Comparison of ENCODE assay signal across 1 cellular context in genomic region chrX:125444659-125445058, GRCh38.
TF ChIP-seq lines count a peak whose summit lies in the region.

No MANE protein-coding gene starts in this region.

TF ChIP-seq in K562, 482 proteins besides CTCF, POLR2A, EP300 and RAD21 (continued from another document):
- no peak for TF ChIP-seq CUX1 (CRISPR knock-in tag; IDR thresholded peaks at IDR 0.05)
- peak; percentile 13 to 47; a peak in 1 of 4 replicates for TF ChIP-seq TRIM24 (IDR thresholded peaks at IDR 0.05)
- no peak for TF ChIP-seq MED1 (CRISPR knock-in tag; IDR thresholded peaks at IDR 0.05; ENCODE audit: borderline replicate concordance)
- no peak for TF ChIP-seq WHSC1 (IDR thresholded peaks at IDR 0.05; ENCODE audit: low read length)
- no peak for TF ChIP-seq FOSL1 (tag; conservative IDR thresholded peaks at IDR 0.05)
- TF ChIP-seq ILF3 (IDR thresholded peaks at IDR 0.05; ENCODE audit: borderline replicate concordance) = no peak
- no peak for TF ChIP-seq ZZZ3 (IDR thresholded peaks at IDR 0.05)
- TF ChIP-seq TFAP4 (CRISPR knock-in tag; IDR thresholded peaks at IDR 0.05; ENCODE audit: borderline replicate concordance) = no peak
- peak; percentile 47 for TF ChIP-seq RFX1 (IDR thresholded peaks at IDR 0.05)
- TF ChIP-seq MITF (IDR thresholded peaks at IDR 0.05) = no peak
- TF ChIP-seq NCOR1 (IDR thresholded peaks at IDR 0.05) = no peak
- TF ChIP-seq KHSRP (IDR thresholded peaks at IDR 0.05) = no peak
- TF ChIP-seq ZNF316 (IDR thresholded peaks at IDR 0.05) = 0 out of 2 replicates have a peak, but pooled peaks have one; percentile 25
- TF ChIP-seq BHLHE40 (IDR thresholded peaks at IDR 0.05; ENCODE audit: low read length) = no peak
- no peak for TF ChIP-seq ZNF740 (CRISPR knock-in tag; IDR thresholded peaks at IDR 0.05)
- no peak for TF ChIP-seq ZNF740 (tag; IDR thresholded peaks at IDR 0.05)
- TF ChIP-seq ZNF165 (CRISPR knock-in tag; IDR thresholded peaks at IDR 0.05; ENCODE audit: borderline replicate concordance) = no peak
- no peak for TF ChIP-seq SRSF3 (IDR thresholded peaks at IDR 0.05; ENCODE audit: insufficient read depth, low read length)
- TF ChIP-seq NUFIP1 (IDR thresholded peaks at IDR 0.05; ENCODE audit: partially characterized antibody) = no peak
- no peak for TF ChIP-seq NCOA6 (IDR thresholded peaks at IDR 0.05)
- TF ChIP-seq ZNF586 (CRISPR knock-in tag; conservative IDR thresholded peaks at IDR 0.05) = no peak
- TF ChIP-seq ZNF444 (CRISPR knock-in tag; IDR thresholded peaks at IDR 0.05) = no peak
- TF ChIP-seq TSHZ1 (CRISPR knock-in tag; IDR thresholded peaks at IDR 0.05) = no peak
- peak; percentile 35; the same call in 1 of the 2 replicates for TF ChIP-seq MAFG (tag; conservative IDR thresholded peaks at IDR 0.05)
- peak; percentile 9; the same call in 1 of the 2 replicates for TF ChIP-seq MAFF (IDR thresholded peaks at IDR 0.05; ENCODE audit: low read length)
- TF ChIP-seq NFIX (CRISPR knock-in tag; IDR thresholded peaks at IDR 0.05; ENCODE audit: low read depth) = no peak
- TF ChIP-seq ZBTB2 (IDR thresholded peaks at IDR 0.05) = no peak
- TF ChIP-seq ZNF592 (IDR thresholded peaks at IDR 0.05) = 0 out of 2 replicates have a peak, but pooled peaks have one; percentile 53
- TF ChIP-seq CREB3 (tag; conservative IDR thresholded peaks at IDR 0.05; ENCODE audit: low read depth) = no peak
